Comparison of ENCODE assay signal across 8 cellular contexts in the genomic region with DNA sequence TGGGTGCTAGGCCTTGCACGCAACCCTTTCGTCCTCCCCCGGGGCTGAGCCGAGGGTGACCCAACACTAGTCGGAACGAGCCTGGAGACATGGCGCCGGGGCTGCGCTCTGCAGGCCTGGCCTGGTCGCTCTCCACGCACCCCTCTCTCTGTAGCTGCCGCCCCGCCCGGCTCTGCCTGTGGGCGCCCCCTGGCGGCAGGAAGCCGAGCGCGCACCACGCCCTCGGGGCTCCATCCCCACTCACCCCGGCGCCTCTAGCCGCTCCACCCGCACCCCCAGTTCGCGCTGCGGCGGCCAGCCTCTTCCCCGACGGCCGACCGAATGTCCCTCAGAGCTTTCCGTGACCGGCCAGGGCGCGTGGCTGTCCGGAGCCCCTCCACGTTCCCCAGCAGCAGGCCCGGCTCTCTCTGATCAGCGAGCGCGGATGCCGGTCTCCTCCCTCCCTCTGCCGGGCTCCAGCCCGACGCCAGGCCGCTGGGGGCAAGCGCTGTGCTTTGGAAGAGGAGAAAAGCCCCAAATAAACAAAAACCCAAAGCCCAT. TPM values are rescaled to one million over a fixed set of nuclear protein-coding genes. Genes with fewer than 3 reads are reported as not detected.
A peak's percentile ranks its signal among the peaks of the same experiment; 100 is the strongest.
DNase-seq lines count a peak whose midpoint lies in the region; ATAC-seq lines count a peak whose summit lies in the region.

No MANE protein-coding gene starts in this region.

- DNase-seq in NCI-H82 (lab: John Stamatoyannopoulos, UW) (peak; percentile 72), NCI-H82 treated with DMSO at 0.1 percent for 48 hours (lab: John Stamatoyannopoulos, UW; ENCODE audit: unreplicated experiment) (no peak), NCI-H526 (lab: John Stamatoyannopoulos, UW) (peak; percentile 4 to 61), epidermal melanocyte (ENCODE audit: insufficient read length, low spot score) (peak; percentile 52), mucosa of gallbladder (ENCODE audit: low spot score) (peak; percentile 54)
- DNase-seq in activated CD8-positive, alpha-beta memory T cell treated with anti-CD3 and anti-CD28 coated beads, Interleukin-2, amount 50 U/mL, for 4 hours: peak; percentile 68
- peak; percentile 42 to 45 for DNase-seq in stimulated activated CD8-positive, alpha-beta memory T cell treated with anti-CD3 and anti-CD28 coated beads, Interleukin-7, amount 100 ng/mL, for 48 hours (ENCODE audit: extremely low read depth in 1 of 2, low read depth in 1 of 2)

- peak; percentile 94 for ATAC-seq in HG02885 (IDR thresholded peaks at IDR 0.05; ENCODE audit: poor library complexity, unreplicated experiment)

RNA-seq across cellular contexts. Expression of a gene that starts 29.1 kb away (rescaled TPM):
- total RNA-seq in mucosa of gallbladder: not detected

RNA-seq across cellular contexts. Expression of a gene that starts 30.1 kb away (rescaled TPM):
- total RNA-seq in mucosa of gallbladder: not detected
